9 cellular contexts compared by ENCODE assay signal in genomic region chr17:2011421-2012371, GRCh38. TPM values are rescaled to one million over a fixed set of nuclear protein-coding genes. Genes with fewer than 3 reads are reported as not detected.
DNase-seq lines count a peak whose midpoint lies in the region; ATAC-seq, FAIRE-seq and TF ChIP-seq lines count a peak whose summit lies in the region.
"Had no signal": no experiment of that assay in that cellular context is flagged by ENCODE, and none has a peak within 500 bp of the region (broad histone marks: within the 10 kb centered on the region; RNA-seq: fewer than 3 reads in every experiment).

No MANE protein-coding gene starts in this region.

- H3K36me3 Mint-ChIP-seq in naive thymus-derived CD8-positive, alpha-beta T cell: peaks cover 0 to 2% (median 0%) of the 10 kb centered on the region in 3 donors

- peak overlapping the region; percentile 23 for H3K4me3 ChIP-seq in Jurkat, Clone E6-1 (ENCODE audit: low read length)
- H3K4me3 ChIP-seq in bronchial epithelial cell (ENCODE audit: low read depth, low read length) (no peak overlapping the region), lung (no peak overlapping the region)

- H3K4me1 ChIP-seq in lung (ENCODE audit: control insufficient read depth in 2 of 2, insufficient read depth in 2 of 2, low read length in 2 of 2): peaks cover 0 to 2% of the 10 kb centered on the region in 2 donors

- peaks cover 1% of the 10 kb centered on the region for H3K27me3 ChIP-seq in bronchial epithelial cell (ENCODE audit: control insufficient read depth, insufficient read depth, low read length)
- H3K27me3 ChIP-seq in lung (ENCODE audit: control insufficient read depth, insufficient read depth): no peaks in the 10 kb centered on the region

- peak overlapping the region; percentile 89 for H3K27ac ChIP-seq in 22Rv1
- peak overlapping the region in 1 of 2 donors; percentile 75 for H3K27ac ChIP-seq in lung (ENCODE audit: low read depth in 1 of 2, low read length in 1 of 2)

- H3K27ac Mint-ChIP-seq in naive thymus-derived CD8-positive, alpha-beta T cell: peak overlapping the region in 2 of 10 donors; percentile 12 to 59
- H3K27ac Mint-ChIP-seq: B cell had no signal

- no peak for FAIRE-seq in bronchial epithelial cell (lab: Jason Lieb, UNC)

- WGBS in lung, 2 donors: 32 to 47% methylated on average over 23 of the region's 23 CpGs

- DNase-seq in Jurkat, Clone E6-1 (ENCODE audit: low read depth, low spot score): peak; percentile 47
- DNase-seq in bronchial epithelial cell (ENCODE audit: low read depth) (peak; percentile 46), lung (ENCODE audit: low spot score) (peak; percentile 79), RKO (ENCODE audit: low spot score) (no peak)
- DNase-seq in activated naive CD4-positive, alpha-beta T cell (lab: John Stamatoyannopoulos, UW): no peak
- no peak for DNase-seq in naive thymus-derived CD8-positive, alpha-beta T cell

- H3K9me3 ChIP-seq in lung (ENCODE audit: control insufficient read depth in 2 of 2, insufficient read depth in 1 of 2, low read length in 1 of 2): no peaks in the 10 kb centered on the region

- POLR2A ChIA-PET in naive thymus-derived CD8-positive, alpha-beta T cell (lab: Charles Lee): interaction anchor here (0.6 kb wide), 1 partner anchor 313 kb away, joined by 3 read pairs; no protein-coding TSS in a partner anchor

- ATAC-seq in lung (ENCODE audit: insufficient read depth, low FRiP score) (no peak), GM18858 (IDR thresholded peaks at IDR 0.05; ENCODE audit: unreplicated experiment) (no peak)
- ATAC-seq in naive thymus-derived CD8-positive, alpha-beta T cell: no peak

- H3K36me3 ChIP-seq in bronchial epithelial cell (ENCODE audit: control insufficient read depth, insufficient read depth, low read length) (no peaks in the 10 kb centered on the region), lung (ENCODE audit: control insufficient read depth in 2 of 2, insufficient read depth in 2 of 2, low read length in 2 of 2) (no peaks in the 10 kb centered on the region)

- peaks cover 0 to 4% (median 2%) of the 10 kb centered on the region in 4 donors for H3K4me1 Mint-ChIP-seq in naive thymus-derived CD8-positive, alpha-beta T cell
- H3K4me1 Mint-ChIP-seq: B cell had no signal

- no peaks in the 10 kb centered on the region for H3K9me3 Mint-ChIP-seq in naive thymus-derived CD8-positive, alpha-beta T cell

- H3K27me3 Mint-ChIP-seq in naive thymus-derived CD8-positive, alpha-beta T cell: peaks cover 0 to 18% (median 4%) of the 10 kb centered on the region in 5 donors

- no peak overlapping the region for H3K4me3 Mint-ChIP-seq in naive thymus-derived CD8-positive, alpha-beta T cell
- H3K4me3 Mint-ChIP-seq: B cell had no signal

- no peak for TF ChIP-seq CTCF in 22Rv1 (IDR thresholded peaks at IDR 0.05)
- no peak for TF ChIP-seq CTCF in bronchial epithelial cell (IDR thresholded peaks at IDR 0.05; ENCODE audit: insufficient read depth, low read length, severe bottlenecking)
- TF ChIP-seq CTCF in lung (IDR thresholded peaks at IDR 0.05; ENCODE audit: control extremely low read depth, extremely low read depth): no peak

RNA-seq across cellular contexts. Expression of gene RTN4RL1, which starts 13.4 kb away (rescaled TPM):
- 4.6 TPM for polyA plus RNA-seq in Jurkat, Clone E6-1 (2012; ENCODE audit: insufficient read depth, insufficient read length)
- total RNA-seq in bronchial epithelial cell (0.13 and 0.26 TPM in 2 replicates), lung (1 to 10 TPM in 1 of 2 donors, under 1 TPM in 1; 0.65 to 7.3 TPM)
- 1 to 10 TPM; 1.2 to 3.5 TPM for polyA plus RNA-seq in lung
- under 1 TPM; 0.41 to 0.57 TPM for total RNA-seq in naive thymus-derived CD8-positive, alpha-beta T cell
- polyA plus RNA-seq in naive thymus-derived CD8-positive, alpha-beta T cell: under 1 TPM; 0.25 to 0.44 (median 0.35) TPM

RNA-seq across cellular contexts. Expression of gene DPH1, which starts 18.3 kb away (rescaled TPM):
- polyA plus RNA-seq in Jurkat, Clone E6-1 (2012; ENCODE audit: insufficient read depth, insufficient read length): 21.1 TPM
- total RNA-seq in bronchial epithelial cell (10.8 and 14.7 TPM in 2 replicates), lung (10 to 100 TPM; 32.7 to 37.8 TPM)
- polyA plus RNA-seq in lung: 10 to 100 TPM; 21.1 to 21.6 TPM
- 100 to 1,000 TPM; 124 TPM for total RNA-seq in naive thymus-derived CD8-positive, alpha-beta T cell
- polyA plus RNA-seq in naive thymus-derived CD8-positive, alpha-beta T cell: 10 to 100 TPM; 26.6 to 47.0 (median 35.5) TPM

RNA-seq across cellular contexts. Expression of gene OVCA2, which starts 30.1 kb away (rescaled TPM):
- polyA plus RNA-seq in Jurkat, Clone E6-1 (2012; ENCODE audit: insufficient read depth, insufficient read length): 20.8 TPM
- total RNA-seq in bronchial epithelial cell (54.4 and 69.0 TPM in 2 replicates), lung (10 to 100 TPM; 11.1 to 31.7 TPM)
- 10 to 100 TPM; 43.2 to 55.4 TPM for polyA plus RNA-seq in lung
- 10 to 100 TPM; 30.8 to 32.6 TPM for total RNA-seq in naive thymus-derived CD8-positive, alpha-beta T cell
- 10 to 100 TPM; 43.9 to 49.1 (median 45.8) TPM for polyA plus RNA-seq in naive thymus-derived CD8-positive, alpha-beta T cell

RNA-seq across cellular contexts. Expression of gene HIC1, which starts 43.2 kb away (rescaled TPM):
- 2.7 TPM for polyA plus RNA-seq in Jurkat, Clone E6-1 (2012; ENCODE audit: insufficient read depth, insufficient read length)
- 0.64 and 1.3 TPM in 2 replicates for total RNA-seq in bronchial epithelial cell
- total RNA-seq in lung: 10 to 100 TPM; 28.9 to 34.8 TPM
- polyA plus RNA-seq in lung: 10 to 100 TPM in 1 of 2 donors, 1 to 10 TPM in 1; 5.5 to 14.4 TPM
- total RNA-seq in naive thymus-derived CD8-positive, alpha-beta T cell: 1 to 10 TPM; 1.5 to 1.6 TPM
- polyA plus RNA-seq in naive thymus-derived CD8-positive, alpha-beta T cell: under 1 TPM in 2 of 3 donors, not detected in 1; 0.08 to 0.10 TPM

Comparison
In these comparisons a context has a peak if more than half of its experiments do, and no peak if none do; other contexts are left out.
1. DNase-seq: peak in Jurkat, Clone E6-1 (single experiment), bronchial epithelial cell (single experiment) and lung (single experiment); none in RKO (single experiment), activated naive CD4-positive, alpha-beta T cell (0 of 4) and naive thymus-derived CD8-positive, alpha-beta T cell (0 of 10).